1 cellular context compared by ENCODE assay signal in genomic region chr12:45729233-45730115, GRCh38.
TF ChIP-seq lines count a peak whose summit lies in the region.

A gene with protein sequence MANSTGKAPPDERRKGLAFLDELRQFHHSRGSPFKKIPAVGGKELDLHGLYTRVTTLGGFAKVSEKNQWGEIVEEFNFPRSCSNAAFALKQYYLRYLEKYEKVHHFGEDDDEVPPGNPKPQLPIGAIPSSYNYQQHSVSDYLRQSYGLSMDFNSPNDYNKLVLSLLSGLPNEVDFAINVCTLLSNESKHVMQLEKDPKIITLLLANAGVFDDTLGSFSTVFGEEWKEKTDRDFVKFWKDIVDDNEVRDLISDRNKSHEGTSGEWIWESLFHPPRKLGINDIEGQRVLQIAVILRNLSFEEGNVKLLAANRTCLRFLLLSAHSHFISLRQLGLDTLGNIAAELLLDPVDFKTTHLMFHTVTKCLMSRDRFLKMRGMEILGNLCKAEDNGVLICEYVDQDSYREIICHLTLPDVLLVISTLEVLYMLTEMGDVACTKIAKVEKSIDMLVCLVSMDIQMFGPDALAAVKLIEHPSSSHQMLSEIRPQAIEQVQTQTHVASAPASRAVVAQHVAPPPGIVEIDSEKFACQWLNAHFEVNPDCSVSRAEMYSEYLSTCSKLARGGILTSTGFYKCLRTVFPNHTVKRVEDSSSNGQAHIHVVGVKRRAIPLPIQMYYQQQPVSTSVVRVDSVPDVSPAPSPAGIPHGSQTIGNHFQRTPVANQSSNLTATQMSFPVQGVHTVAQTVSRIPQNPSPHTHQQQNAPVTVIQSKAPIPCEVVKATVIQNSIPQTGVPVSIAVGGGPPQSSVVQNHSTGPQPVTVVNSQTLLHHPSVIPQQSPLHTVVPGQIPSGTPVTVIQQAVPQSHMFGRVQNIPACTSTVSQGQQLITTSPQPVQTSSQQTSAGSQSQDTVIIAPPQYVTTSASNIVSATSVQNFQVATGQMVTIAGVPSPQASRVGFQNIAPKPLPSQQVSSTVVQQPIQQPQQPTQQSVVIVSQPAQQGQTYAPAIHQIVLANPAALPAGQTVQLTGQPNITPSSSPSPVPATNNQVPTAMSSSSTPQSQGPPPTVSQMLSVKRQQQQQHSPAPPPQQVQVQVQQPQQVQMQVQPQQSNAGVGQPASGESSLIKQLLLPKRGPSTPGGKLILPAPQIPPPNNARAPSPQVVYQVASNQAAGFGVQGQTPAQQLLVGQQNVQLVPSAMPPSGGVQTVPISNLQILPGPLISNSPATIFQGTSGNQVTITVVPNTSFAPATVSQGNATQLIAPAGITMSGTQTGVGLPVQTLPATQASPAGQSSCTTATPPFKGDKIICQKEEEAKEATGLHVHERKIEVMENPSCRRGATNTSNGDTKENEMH (N-terminal part only) (plus strand): TSS chr12:45729706. CDS start chr12:45729837, 131 bp downstream.

TF ChIP-seq in HepG2, 621 proteins besides CTCF, POLR2A, EP300 and RAD21 (continues in another document):
- no peak for TF ChIP-seq ELK4 (CRISPR knock-in tag; IDR thresholded peaks at IDR 0.05; ENCODE audit: borderline replicate concordance)
- TF ChIP-seq THRA (CRISPR knock-in tag; IDR thresholded peaks at IDR 0.05; ENCODE audit: borderline replicate concordance) = no peak
- TF ChIP-seq RFXAP (CRISPR knock-in tag; IDR thresholded peaks at IDR 0.05; ENCODE audit: borderline replicate concordance) = no peak
- TF ChIP-seq SRF (IDR thresholded peaks at IDR 0.05; ENCODE audit: low read depth, low read length) = no peak
- TF ChIP-seq ZFAT (CRISPR knock-in tag; conservative IDR thresholded peaks at IDR 0.05) = no peak
- TF ChIP-seq SKI (IDR thresholded peaks at IDR 0.05; ENCODE audit: partially characterized antibody) = peak; percentile 60
- TF ChIP-seq FOXK1 (CRISPR knock-in tag; IDR thresholded peaks at IDR 0.05; ENCODE audit: borderline replicate concordance, low read depth) = no peak
- no peak for TF ChIP-seq ZNF343 (CRISPR knock-in tag; IDR thresholded peaks at IDR 0.05)
- 0 out of 2 replicates have a peak, but pooled peaks have one; percentile 13 for TF ChIP-seq ZFX (CRISPR knock-in tag; IDR thresholded peaks at IDR 0.05; ENCODE audit: low read depth)
- no peak for TF ChIP-seq SKIL (CRISPR knock-in tag; IDR thresholded peaks at IDR 0.05; ENCODE audit: borderline replicate concordance)
- no peak for TF ChIP-seq ZNF737 (CRISPR knock-in tag; IDR thresholded peaks at IDR 0.05; ENCODE audit: borderline replicate concordance)
- TF ChIP-seq SAP130 (CRISPR knock-in tag; IDR thresholded peaks at IDR 0.05; ENCODE audit: low read depth) = peak; percentile 14; the same call in 1 of the 2 replicates
- no peak for TF ChIP-seq ARID2 (CRISPR knock-in tag; IDR thresholded peaks at IDR 0.05; ENCODE audit: borderline replicate concordance)
- TF ChIP-seq, protein P1, sequence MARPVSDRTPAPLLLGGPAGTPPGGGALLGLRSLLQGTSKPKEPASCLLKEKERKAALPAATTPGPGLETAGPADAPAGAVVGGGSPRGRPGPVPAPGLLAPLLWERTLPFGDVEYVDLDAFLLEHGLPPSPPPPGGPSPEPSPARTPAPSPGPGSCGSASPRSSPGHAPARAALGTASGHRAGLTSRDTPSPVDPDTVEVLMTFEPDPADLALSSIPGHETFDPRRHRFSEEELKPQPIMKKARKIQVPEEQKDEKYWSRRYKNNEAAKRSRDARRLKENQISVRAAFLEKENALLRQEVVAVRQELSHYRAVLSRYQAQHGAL (CRISPR knock-in tag; IDR thresholded peaks at IDR 0.05; ENCODE audit: not compliant biosample characterization) = no peak
- TF ChIP-seq ATF2 (CRISPR knock-in tag; IDR thresholded peaks at IDR 0.05) = no peak
- TF ChIP-seq, protein P2, sequence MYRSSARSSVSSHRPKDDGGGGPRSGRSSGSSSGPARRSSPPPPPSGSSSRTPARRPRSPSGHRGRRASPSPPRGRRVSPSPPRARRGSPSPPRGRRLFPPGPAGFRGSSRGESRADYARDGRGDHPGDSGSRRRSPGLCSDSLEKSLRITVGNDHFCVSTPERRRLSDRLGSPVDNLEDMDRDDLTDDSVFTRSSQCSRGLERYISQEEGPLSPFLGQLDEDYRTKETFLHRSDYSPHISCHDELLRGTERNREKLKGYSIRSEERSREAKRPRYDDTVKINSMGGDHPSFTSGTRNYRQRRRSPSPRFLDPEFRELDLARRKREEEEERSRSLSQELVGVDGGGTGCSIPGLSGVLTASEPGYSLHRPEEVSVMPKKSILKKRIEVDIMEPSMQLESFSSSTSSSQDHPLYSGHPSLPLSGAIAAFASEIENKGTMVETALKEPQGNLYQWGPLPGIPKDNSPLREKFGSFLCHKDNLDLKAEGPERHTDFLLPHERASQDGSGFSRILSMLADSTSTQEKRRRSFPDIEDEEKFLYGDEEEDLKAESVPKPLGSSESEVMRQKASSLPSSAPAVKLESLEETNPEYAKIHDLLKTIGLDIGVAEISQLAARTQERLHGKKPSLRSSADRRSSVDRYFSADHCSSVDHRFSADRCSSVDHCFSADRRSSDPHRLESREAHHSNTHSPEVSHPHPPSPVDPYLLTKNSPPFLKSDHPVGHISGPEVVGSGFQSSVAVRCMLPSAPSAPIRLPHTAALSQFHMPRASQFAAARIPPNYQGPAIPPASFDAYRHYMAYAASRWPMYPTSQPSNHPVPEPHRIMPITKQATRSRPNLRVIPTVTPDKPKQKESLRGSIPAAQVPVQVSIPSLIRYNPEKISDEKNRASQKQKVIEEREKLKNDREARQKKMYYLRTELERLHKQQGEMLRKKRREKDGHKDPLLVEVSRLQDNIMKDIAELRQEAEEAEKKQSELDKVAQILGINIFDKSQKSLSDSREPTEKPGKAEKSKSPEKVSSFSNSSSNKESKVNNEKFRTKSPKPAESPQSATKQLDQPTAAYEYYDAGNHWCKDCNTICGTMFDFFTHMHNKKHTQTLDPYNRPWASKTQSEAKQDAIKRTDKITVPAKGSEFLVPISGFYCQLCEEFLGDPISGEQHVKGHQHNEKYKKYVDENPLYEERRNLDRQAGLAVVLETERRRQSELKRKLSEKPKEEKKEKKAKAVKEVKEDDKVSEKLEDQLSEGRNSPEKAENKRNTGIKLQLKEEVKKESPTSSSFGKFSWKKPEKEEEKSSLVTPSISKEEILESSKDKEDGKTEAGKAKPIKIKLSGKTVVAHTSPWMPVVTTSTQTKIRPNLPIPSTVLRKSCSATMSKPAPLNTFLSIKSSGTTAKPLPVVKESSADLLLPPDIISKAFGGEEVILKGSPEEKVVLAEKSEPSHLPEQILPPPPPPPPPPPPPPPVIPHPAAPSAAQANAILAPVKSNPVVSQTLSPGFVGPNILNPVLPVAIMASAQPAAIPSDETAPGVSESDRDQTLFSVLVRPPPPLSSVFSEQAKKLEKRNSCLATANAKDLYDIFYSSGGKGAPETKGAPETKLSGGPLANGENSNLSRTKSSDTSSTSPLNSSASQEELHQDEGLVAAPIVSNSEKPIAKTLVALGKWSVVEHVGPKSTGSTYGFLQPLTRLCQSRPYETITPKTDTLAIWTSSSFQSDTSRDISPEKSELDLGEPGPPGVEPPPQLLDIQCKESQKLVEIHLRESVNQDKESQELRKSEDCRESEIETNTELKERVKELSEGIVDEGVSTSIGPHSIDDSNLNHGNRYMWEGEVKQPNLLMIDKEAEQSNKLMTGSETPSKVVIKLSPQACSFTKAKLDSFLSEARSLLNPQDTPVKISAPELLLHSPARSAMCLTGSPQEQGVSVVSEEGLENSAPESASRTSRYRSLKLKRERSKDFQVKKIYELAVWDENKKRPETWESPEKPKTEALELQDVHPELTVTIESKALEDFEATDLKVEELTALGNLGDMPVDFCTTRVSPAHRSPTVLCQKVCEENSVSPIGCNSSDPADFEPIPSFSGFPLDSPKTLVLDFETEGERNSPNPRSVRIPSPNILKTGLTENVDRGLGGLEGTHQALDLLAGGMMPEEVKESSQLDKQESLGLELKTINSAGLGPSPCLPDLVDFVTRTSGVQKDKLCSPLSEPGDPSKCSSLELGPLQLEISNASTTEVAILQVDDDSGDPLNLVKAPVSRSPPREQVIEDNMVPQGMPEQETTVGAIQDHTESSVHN (CRISPR knock-in tag; IDR thresholded peaks at IDR 0.05) = no peak
- TF ChIP-seq PRMT3 (CRISPR knock-in tag; IDR thresholded peaks at IDR 0.05; ENCODE audit: borderline replicate concordance, low read depth) = no peak
- no peak for TF ChIP-seq ZNF367 (CRISPR knock-in tag; IDR thresholded peaks at IDR 0.05; ENCODE audit: borderline replicate concordance)
- no peak for TF ChIP-seq SIN3A (IDR thresholded peaks at IDR 0.05; ENCODE audit: borderline replicate concordance, low read depth, low read length)
- no peak for TF ChIP-seq ZZZ3 (CRISPR knock-in tag; IDR thresholded peaks at IDR 0.05; ENCODE audit: borderline replicate concordance)
- no peak for TF ChIP-seq HCFC1 (IDR thresholded peaks at IDR 0.05; ENCODE audit: low read depth, low read length)
- no peak for TF ChIP-seq HNRNPH1 (optimal IDR thresholded peaks at IDR 0.05; ENCODE audit: low read depth, low read length)
- no peak for TF ChIP-seq ZSCAN29 (CRISPR knock-in tag; conservative IDR thresholded peaks at IDR 0.05)
- TF ChIP-seq PHF21A (CRISPR knock-in tag; IDR thresholded peaks at IDR 0.05) = no peak
- no peak for TF ChIP-seq ZNF251 (CRISPR knock-in tag; IDR thresholded peaks at IDR 0.05)
- no peak for TF ChIP-seq STAG1 (CRISPR knock-in tag; IDR thresholded peaks at IDR 0.05)
- TF ChIP-seq PAF1 (CRISPR knock-in tag; IDR thresholded peaks at IDR 0.05) = no peak
- no peak for TF ChIP-seq SMAD9 (CRISPR knock-in tag; IDR thresholded peaks at IDR 0.05)
